ENCODE assay signal across 8 cellular contexts in genomic region chr19:58518261-58519086, GRCh38. TPM values are rescaled to one million over a fixed set of nuclear protein-coding genes. Genes with fewer than 3 reads are reported as not detected.
A peak's percentile ranks its signal among the peaks of the same experiment; 100 is the strongest.
DNase-seq lines count a peak whose midpoint lies in the region; ATAC-seq and TF ChIP-seq lines count a peak whose summit lies in the region.

No MANE protein-coding gene starts in this region.

- DNase-seq in ascending aorta (ENCODE audit: low spot score in 2 of 2) (no peak), right lobe of liver (no peak), uterus (no peak), HuH-7 (ENCODE audit: low spot score) (no peak), GM19238 (ENCODE audit: insufficient read length, low spot score) (no peak)

- H3K27ac ChIP-seq in C4-2B (peak overlapping the region; percentile 89), KMS-11 (peak overlapping the region; percentile 83), ascending aorta (peak overlapping the region; percentile 94 to 96), right lobe of liver (peak overlapping the region; percentile 76 to 91 (median 82)), uterus (peak overlapping the region; percentile 89 to 96)

- WGBS in right lobe of liver (ENCODE audit: insufficient coverage, low coverage, low lambda C conversion rate, missing lambda C conversion rate): 3% methylated on average over 13 of the region's 22 CpGs

- H3K4me1 ChIP-seq in KMS-11 (ENCODE audit: low read depth, poor library complexity, severe bottlenecking): peaks cover 27% of the 10 kb centered on the region
- peaks cover 20 to 35% of the 10 kb centered on the region in 2 donors for H3K4me1 ChIP-seq in ascending aorta
- peaks cover 0 to 30% (median 14%) of the 10 kb centered on the region in 4 donors for H3K4me1 ChIP-seq in right lobe of liver
- peaks cover 0 to 12% of the 10 kb centered on the region in 2 donors for H3K4me1 ChIP-seq in uterus

- intact Hi-C loops in ascending aorta (cut with DNase I) (loop anchor here (1.0 to 2.0 kb wide), 10 partner anchors 19 to 191 kb away; partner anchors contain the start of genes CHMP2A, RPS5, TRIM28 and ZNF132), right lobe of liver (cut with DNase I) (no loop called here), uterus (cut with DNase I; ENCODE audit: low total_unique reads) (no loop called here)

- peak overlapping the region; percentile 51 for H3K4me2 ChIP-seq in KMS-11

- H3K36me3 ChIP-seq in KMS-11 (ENCODE audit: insufficient read depth): no peaks in the 10 kb centered on the region
- peaks cover 24 to 26% of the 10 kb centered on the region in 2 donors for H3K36me3 ChIP-seq in ascending aorta
- H3K36me3 ChIP-seq in right lobe of liver: peaks cover 0 to 8% (median 4%) of the 10 kb centered on the region in 4 donors
- H3K36me3 ChIP-seq in uterus: no peaks in the 10 kb centered on the region

- TF ChIP-seq CTCF in C4-2B (conservative IDR thresholded peaks at IDR 0.05) (no peak), KMS-11 (conservative IDR thresholded peaks at IDR 0.05; ENCODE audit: low read depth, low read length) (no peak), ascending aorta (IDR thresholded peaks at IDR 0.05) (peak in 2 of 3 experiments; percentile 45 to 63), right lobe of liver (IDR thresholded peaks at IDR 0.05) (peak in 1 of 4 donors; percentile 55), uterus (IDR thresholded peaks at IDR 0.05) (no peak)

- peak overlapping the region; percentile 82 for H2AFZ ChIP-seq in KMS-11 (ENCODE audit: low read depth)

- no peaks in the 10 kb centered on the region for H3K9me3 ChIP-seq in ascending aorta
- no peaks in the 10 kb centered on the region for H3K9me3 ChIP-seq in right lobe of liver
- no peaks in the 10 kb centered on the region for H3K9me3 ChIP-seq in uterus

- H3K79me2 ChIP-seq in KMS-11 (ENCODE audit: insufficient read depth, low read depth): peaks cover 25% of the 10 kb centered on the region

- no peaks in the 10 kb centered on the region for H4K20me1 ChIP-seq in KMS-11 (ENCODE audit: insufficient read depth)

- ATAC-seq in right lobe of liver: no peak
- no peak for ATAC-seq in HG03520 (IDR thresholded peaks at IDR 0.05; ENCODE audit: unreplicated experiment)

- H3K4me3 ChIP-seq in KMS-11 (IDR thresholded peaks at IDR 0.05; ENCODE audit: insufficient read depth, low read depth, low read length) (no peak overlapping the region), ascending aorta (peak overlapping the region; percentile 87 to 90), right lobe of liver (peak overlapping the region; percentile 68 to 94 (median 84)), uterus (peak overlapping the region; percentile 88 to 89)

- TF ChIP-seq POLR2A in right lobe of liver (IDR thresholded peaks at IDR 0.05) (no peak), uterus (IDR thresholded peaks at IDR 0.05) (no peak)

- no peaks in the 10 kb centered on the region for H3K27me3 ChIP-seq in KMS-11 (ENCODE audit: insufficient read depth, low read depth)
- H3K27me3 ChIP-seq in ascending aorta: no peaks in the 10 kb centered on the region
- no peaks in the 10 kb centered on the region for H3K27me3 ChIP-seq in right lobe of liver
- no peaks in the 10 kb centered on the region for H3K27me3 ChIP-seq in uterus

- peak overlapping the region; percentile 90 for H3K9ac ChIP-seq in KMS-11

RNA-seq across cellular contexts. Expression of gene ZBTB45, which starts 1.1 kb away (rescaled TPM):
- 46.5 TPM for total RNA-seq in ascending aorta
- total RNA-seq in right lobe of liver: 1 to 10 TPM; 3.5 to 4.8 (median 4.3) TPM
- 10 to 100 TPM in 1 of 4 donors, 1 to 10 TPM in 2, under 1 TPM in 1; 0.88 to 17.8 (median 3.8) TPM for total RNA-seq in uterus

RNA-seq across cellular contexts. Expression of gene SLC27A5, which starts 6.7 kb away (rescaled TPM):
- total RNA-seq in ascending aorta (not detected), right lobe of liver (100 to 1,000 TPM; 107 to 737 (median 366) TPM), uterus (10 to 100 TPM in 1 of 4 donors, 1 to 10 TPM in 3; 1.8 to 10.2 (median 6.7) TPM)

RNA-seq across cellular contexts. Expression of gene TRIM28, which starts 25.4 kb away (rescaled TPM):
- total RNA-seq in ascending aorta (222 TPM), right lobe of liver (100 to 1,000 TPM in 3 of 6 experiments, 10 to 100 TPM in 3; 75.4 to 106 (median 94.7) TPM), uterus (100 to 1,000 TPM; 192 to 322 (median 280) TPM)

RNA-seq across cellular contexts. Expression of gene CHMP2A, which starts 36.4 kb away (rescaled TPM):
- total RNA-seq in ascending aorta (154 TPM), right lobe of liver (10 to 100 TPM; 62.1 to 90.9 (median 70.7) TPM), uterus (10 to 100 TPM; 30.9 to 77.8 (median 56.0) TPM)

RNA-seq across cellular contexts. Expression of gene UBE2M, which starts 39.9 kb away (rescaled TPM):
- total RNA-seq in ascending aorta (14.8 TPM), right lobe of liver (10 to 100 TPM; 16.0 to 23.5 (median 20.7) TPM), uterus (10 to 100 TPM in 3 of 4 donors, 1 to 10 TPM in 1; 6.1 to 63.7 (median 24.9) TPM)

Comparison
In these comparisons a context has a peak if more than half of its experiments do, and no peak if none do; other contexts are left out.
1. CTCF ChIP-seq: peak in ascending aorta (2 of 3); none in C4-2B (single experiment), KMS-11 (single experiment) and uterus (0 of 4).
2. RNA of gene SLC27A5, which starts 6.7 kb away (total RNA-seq): 107 to 737 TPM in right lobe of liver; 1.8 to 10.2 TPM in uterus and not detected in ascending aorta (single experiment); every median in the first group is over 4 times any median in the second.
3. Peak in every context shown above with its lines, with median percentiles within 50 percentile points of each other: H3K27ac ChIP-seq.